In genomic region chr7:130902755-130903357, GRCh38 we compare ENCODE assay signal across 9 cellular contexts.
DNase-seq lines count a peak whose midpoint lies in the region; ATAC-seq and TF ChIP-seq lines count a peak whose summit lies in the region.
"Had no signal": no experiment of that assay in that cellular context is flagged by ENCODE, and none has a peak within 500 bp of the region (broad histone marks: within the 10 kb centered on the region; RNA-seq: fewer than 3 reads in every experiment).

No MANE protein-coding gene starts in this region.

- peak overlapping the region; percentile 92 to 98 (median 92) for H3K27ac Mint-ChIP-seq in CD4-positive, CD25-positive, alpha-beta regulatory T cell

- peaks cover 10% of the 10 kb centered on the region for H3K27me3 Mint-ChIP-seq in CD4-positive, CD25-positive, alpha-beta regulatory T cell

- H3K27ac ChIP-seq in CD4-positive, CD25-positive, alpha-beta regulatory T cell (ENCODE audit: insufficient read depth, low read length, poor library complexity, severe bottlenecking): peak overlapping the region; percentile 55
- H3K27ac ChIP-seq in PC-3 (ENCODE audit: low read length): peak overlapping the region; percentile 92
- peak overlapping the region in 37 of 59 donors; percentile 1 to 92 (median 45) for H3K27ac ChIP-seq in dorsolateral prefrontal cortex
- peak overlapping the region; percentile 99 for H3K27ac ChIP-seq in osteoblast (ENCODE audit: low read depth, low read length)

- peaks cover 71% of the 10 kb centered on the region for H3F3A ChIP-seq in PC-3 (ENCODE audit: low read length, unreplicated experiment)

- H2AFZ ChIP-seq in PC-3 (ENCODE audit: low read length) (no peak overlapping the region), osteoblast (ENCODE audit: low read length) (no peak overlapping the region)

- ATAC-seq in CD4-positive, CD25-positive, alpha-beta regulatory T cell (ENCODE audit: low read depth in 2 of 2): no peak
- ATAC-seq in PC-3: no peak
- no peak for ATAC-seq in HG02610 (IDR thresholded peaks at IDR 0.05; ENCODE audit: unreplicated experiment)
- no peak for ATAC-seq in HG03571 (IDR thresholded peaks at IDR 0.05; ENCODE audit: unreplicated experiment)

- peak in 1 of 3 donors; percentile 1 for DNase-seq in CD4-positive, CD25-positive, alpha-beta regulatory T cell
- DNase-seq in PC-3 (peak; percentile 20), dorsolateral prefrontal cortex (no peak), osteoblast (ENCODE audit: insufficient read length, low spot score, missing footprints) (no peak), DMS79 (lab: John Stamatoyannopoulos, UW) (no peak), midbrain (lab: John Stamatoyannopoulos, UW) (no peak)
- DNase-seq: NCI-H524 treated with DMSO at 0.1 percent for 48 hours had no signal

- peaks cover 0 to 1% (median 0%) of the 10 kb centered on the region in 7 donors for H3K9me3 Mint-ChIP-seq in CD4-positive, CD25-positive, alpha-beta regulatory T cell

- peak overlapping the region; percentile 70 for H3K9ac ChIP-seq in PC-3 (ENCODE audit: low read length)

- no peaks in the 10 kb centered on the region for H3K9me3 ChIP-seq in CD4-positive, CD25-positive, alpha-beta regulatory T cell (ENCODE audit: control insufficient read depth in 2 of 2, low read length in 2 of 2)
- H3K9me3 ChIP-seq in PC-3 (ENCODE audit: low read length) (no peaks in the 10 kb centered on the region), osteoblast (ENCODE audit: low read depth, low read length) (no peaks in the 10 kb centered on the region)

- H3K36me3 Mint-ChIP-seq in CD4-positive, CD25-positive, alpha-beta regulatory T cell: peaks cover 38% of the 10 kb centered on the region

- peaks cover 25 to 90% (median 74%) of the 10 kb centered on the region in 4 donors for H3K4me1 Mint-ChIP-seq in CD4-positive, CD25-positive, alpha-beta regulatory T cell

- no peaks in the 10 kb centered on the region for H3K9me2 ChIP-seq in PC-3 (replicated peaks; ENCODE audit: low read length)

- no peak for TF ChIP-seq CTCF in PC-3 (conservative IDR thresholded peaks at IDR 0.05; ENCODE audit: low read depth, low read length)
- no peak for TF ChIP-seq CTCF in dorsolateral prefrontal cortex (IDR thresholded peaks at IDR 0.05 in 54 of 56, conservative IDR thresholded peaks at IDR 0.05 in 2 of 56; ENCODE audit: low read depth in 1 of 56, partially characterized antibody in 56 of 56)
- no peak for TF ChIP-seq CTCF in osteoblast (IDR thresholded peaks at IDR 0.05; ENCODE audit: extremely low read depth, low read depth, low read length)

- H3K27me3 ChIP-seq in CD4-positive, CD25-positive, alpha-beta regulatory T cell (ENCODE audit: control insufficient read depth, insufficient read depth, low read length): no peaks in the 10 kb centered on the region
- H3K27me3 ChIP-seq in PC-3 (ENCODE audit: low read length): no peaks in the 10 kb centered on the region
- H3K27me3 ChIP-seq in dorsolateral prefrontal cortex: no peaks in the 10 kb centered on the region
- no peaks in the 10 kb centered on the region for H3K27me3 ChIP-seq in osteoblast (ENCODE audit: insufficient read depth, low read length)

- H3K4me3 Mint-ChIP-seq in CD4-positive, CD25-positive, alpha-beta regulatory T cell: peak overlapping the region in 2 of 4 donors; percentile 45 to 63

- H3K36me3 ChIP-seq in CD4-positive, CD25-positive, alpha-beta regulatory T cell (ENCODE audit: control insufficient read depth, insufficient read depth, low read length): peaks cover 71% of the 10 kb centered on the region
- H3K36me3 ChIP-seq in PC-3 (ENCODE audit: low read depth, low read length): peaks cover 52% of the 10 kb centered on the region
- peaks cover 76% of the 10 kb centered on the region for H3K36me3 ChIP-seq in osteoblast (ENCODE audit: insufficient read depth, low read length)

- no peak overlapping the region for H3K4me3 ChIP-seq in CD4-positive, CD25-positive, alpha-beta regulatory T cell (ENCODE audit: low read depth, low read length)
- H3K4me3 ChIP-seq in PC-3 (ENCODE audit: low read length) (peak overlapping the region; percentile 26), dorsolateral prefrontal cortex (no peak overlapping the region), osteoblast (ENCODE audit: insufficient read depth, low read length) (peak overlapping the region; percentile 38)

- POLR2A ChIA-PET in PC-3 (lab: Charles Lee; ENCODE audit: unreplicated experiment): interaction anchor here (0.6 to 2.9 kb wide), 2 partner anchors 8 to 10 kb away, joined by 3 to 49 read pairs; no protein-coding TSS in a partner anchor

- CTCF ChIA-PET in PC-3 (lab: Charles Lee): interaction anchor here (0.7 kb wide), 1 partner anchor 36 kb away, joined by 3 read pairs; no protein-coding TSS in a partner anchor

- H3K4me2 ChIP-seq in PC-3 (ENCODE audit: low read length) (peak overlapping the region; percentile 81), osteoblast (ENCODE audit: insufficient read depth, low read length) (peak overlapping the region; percentile 65)

- no TSS peak for BruUV-seq in PC-3 (replicated peaks; lab: Mats Ljungman, UMichigan)

- H4K20me1 ChIP-seq in PC-3 (ENCODE audit: low read length) (peaks cover 37% of the 10 kb centered on the region; the same call in 1 of the 2 replicates), osteoblast (ENCODE audit: insufficient read depth, low read length) (peaks cover 43% of the 10 kb centered on the region)

- intact Hi-C loops in PC-3 (cut with micrococcal nuclease): loop anchor here (5.0 kb wide), 1 partner anchor 94 kb away; no protein-coding TSS in a partner anchor
- intact Hi-C loops in dorsolateral prefrontal cortex (cut with DNase I): no loop called here

- H3K4me1 ChIP-seq in CD4-positive, CD25-positive, alpha-beta regulatory T cell (ENCODE audit: control insufficient read depth, insufficient read depth, low read length, poor library complexity, severe bottlenecking): peaks cover 74% of the 10 kb centered on the region
- peaks cover 93% of the 10 kb centered on the region for H3K4me1 ChIP-seq in PC-3 (ENCODE audit: insufficient read depth, low read length)
- H3K4me1 ChIP-seq in osteoblast (ENCODE audit: insufficient read depth, low read length): peaks cover 88% of the 10 kb centered on the region

- H3K79me2 ChIP-seq in PC-3 (ENCODE audit: low read length) (peaks cover 97% of the 10 kb centered on the region), osteoblast (ENCODE audit: insufficient read depth, low read length) (peaks cover 92% of the 10 kb centered on the region)

Comparison
In these comparisons a context has a peak if more than half of its experiments do, and no peak if none do; other contexts are left out.
1. H3K27ac ChIP-seq: peak in every context shown above with its lines; median percentile 99 in osteoblast; 92 in PC-3; 55 in CD4-positive, CD25-positive, alpha-beta regulatory T cell; 45 in dorsolateral prefrontal cortex.
2. H3K4me3 ChIP-seq: peak in PC-3 (single experiment) and osteoblast (single experiment); none in CD4-positive, CD25-positive, alpha-beta regulatory T cell (single experiment) and dorsolateral prefrontal cortex (0 of 59).